12 cellular contexts compared by ENCODE assay signal in genomic region chr18:8450013-8450412, GRCh38.
DNase-seq lines count a peak whose midpoint lies in the region; ATAC-seq and TF ChIP-seq lines count a peak whose summit lies in the region.
"Had no signal": no experiment of that assay in that cellular context is flagged by ENCODE, and none has a peak within 500 bp of the region (broad histone marks: within the 10 kb centered on the region; RNA-seq: fewer than 3 reads in every experiment).

No MANE protein-coding gene starts in this region.

- DNase-seq in GM12865 (ENCODE audit: low read depth) (no peak), PC-3 (peak; percentile 18), heart right ventricle (peak in 1 of 2 donors; percentile 35), GM19238 (ENCODE audit: insufficient read length, low spot score) (no peak), epidermal melanocyte (ENCODE audit: insufficient read length, low spot score) (no peak)
- no peak for DNase-seq in activated CD4-positive, CD25-positive, alpha-beta regulatory T cell (lab: John Stamatoyannopoulos, UW)
- DNase-seq: anterior cingulate cortex; kidney; stimulated activated CD4-positive, alpha-beta T cell treated with anti-CD3 and anti-CD28 coated beads, Interleukin-2, amount 100 ng/mL, for 24 hours; T1000 had no signal

- ATAC-seq in PC-3 (no peak), heart right ventricle (peak; percentile 50 to 91 (median 78)), HG03097 (IDR thresholded peaks at IDR 0.05; ENCODE audit: low FRiP score, unreplicated experiment) (no peak)

- 36 to 58% methylated on average over 5 of the region's 5 CpGs for WGBS in heart right ventricle, 2 donors

- H2AFZ ChIP-seq in PC-3 (ENCODE audit: low read length) = no peak overlapping the region

- H3K9ac ChIP-seq in PC-3 (ENCODE audit: low read length) = no peak overlapping the region

- H3K27ac ChIP-seq in 22Rv1 = no peak overlapping the region
- no peak overlapping the region for H3K27ac ChIP-seq in PC-3 (ENCODE audit: low read length)
- peak overlapping the region in 8 of 10 donors; percentile 23 to 85 (median 64) for H3K27ac ChIP-seq in heart right ventricle

- CTCF ChIA-PET in PC-3 (lab: Charles Lee) = no interaction called here

- H3K4me2 ChIP-seq in PC-3 (ENCODE audit: low read length) = no peak overlapping the region

- H3K4me3 ChIP-seq in GM12865 (ENCODE audit: low read depth, low read length) (no peak overlapping the region), PC-3 (ENCODE audit: low read length) (no peak overlapping the region), heart right ventricle (no peak overlapping the region)

- H3K36me3 ChIP-seq in PC-3 (ENCODE audit: low read depth, low read length) (no peaks in the 10 kb centered on the region), heart right ventricle (no peaks in the 10 kb centered on the region)

- H3K27me3 ChIP-seq in PC-3 (ENCODE audit: low read length) (no peaks in the 10 kb centered on the region), heart right ventricle (no peaks in the 10 kb centered on the region)

- BruUV-seq in PC-3 (replicated peaks; lab: Mats Ljungman, UMichigan) = no TSS peak

- POLR2A ChIA-PET in PC-3 (lab: Charles Lee; ENCODE audit: unreplicated experiment) = no interaction called here

- 0 out of 2 replicates have a peak, but pooled peaks cover 5% of the 10 kb centered on the region for H3K9me2 ChIP-seq in PC-3 (replicated peaks; ENCODE audit: low read length)

- no peaks in the 10 kb centered on the region for H4K20me1 ChIP-seq in PC-3 (ENCODE audit: low read length)

- intact Hi-C loops in PC-3 (cut with micrococcal nuclease) (no loop called here), heart right ventricle (cut with DNase I) (loop anchor here in 1 of 10 donors (10.0 kb wide), 1 partner anchor 1185 kb away; no protein-coding TSS in a partner anchor)

- no peaks in the 10 kb centered on the region for H3K9me3 ChIP-seq in PC-3 (ENCODE audit: low read length)
- H3K9me3 ChIP-seq in heart right ventricle = no peaks in the 10 kb centered on the region

- H3K79me2 ChIP-seq in PC-3 (ENCODE audit: low read length) = no peaks in the 10 kb centered on the region

- H3K4me1 ChIP-seq in PC-3 (ENCODE audit: insufficient read depth, low read length) (peaks cover 17% of the 10 kb centered on the region), heart right ventricle (peaks cover 0 to 42% (median 6%) of the 10 kb centered on the region in 9 donors)

- TF ChIP-seq CTCF in 22Rv1 (IDR thresholded peaks at IDR 0.05) (peak; percentile 76), GM12865 (IDR thresholded peaks at IDR 0.05; ENCODE audit: insufficient read depth, low read depth, low read length, missing control alignments) (peak; percentile 46), PC-3 (conservative IDR thresholded peaks at IDR 0.05; ENCODE audit: low read depth, low read length) (peak; percentile 64), heart right ventricle (IDR thresholded peaks at IDR 0.05) (peak in 8 of 9 donors; percentile 23 to 59 (median 52))

- H3F3A ChIP-seq in PC-3 (ENCODE audit: low read length, unreplicated experiment) = no peaks in the 10 kb centered on the region

Comparison
In these comparisons a context has a peak if more than half of its experiments do, and no peak if none do; other contexts are left out.
1. H3K27ac ChIP-seq: peak in heart right ventricle (8 of 10); none in 22Rv1 (single experiment) and PC-3 (single experiment).
2. ATAC-seq: peak in heart right ventricle (8 of 8); none in PC-3 (single experiment) and HG03097 (single experiment).
3. Peak in every context shown above with its lines, with median percentiles within 50 percentile points of each other: CTCF ChIP-seq.